8 cellular contexts compared by ENCODE assay signal in the genomic region with DNA sequence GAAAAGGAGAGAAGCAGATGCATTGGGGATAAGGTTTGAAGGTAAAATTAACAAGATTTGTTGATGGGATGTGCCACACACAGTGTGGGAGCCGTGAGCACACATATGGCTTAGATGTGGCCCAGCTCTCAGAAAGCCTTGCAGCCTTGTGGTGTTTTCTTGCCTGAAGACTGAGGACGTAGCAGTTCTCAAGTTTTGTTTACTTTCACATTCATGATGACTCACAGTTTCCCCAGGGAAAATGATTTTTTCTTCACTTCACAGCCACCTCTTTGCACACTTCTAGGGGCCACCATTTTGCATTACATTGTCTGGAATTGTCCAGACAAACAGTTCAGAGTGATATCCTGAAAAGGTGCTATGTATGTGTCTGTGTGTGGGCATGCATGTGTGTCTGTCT.
DNase-seq lines count a peak whose midpoint lies in the region; ATAC-seq and TF ChIP-seq lines count a peak whose summit lies in the region.

No MANE protein-coding gene starts in this region.

- no peak overlapping the region for H3K4me3 Mint-ChIP-seq in stimulated activated memory B cell treated with anti-CD40 and anti-IgM and Interleukin-4, amounts not matched to agents 10 μg/mL and 1 μg/mL and 100 μg/mL, for 72 hours
- H3K4me3 Mint-ChIP-seq in activated CD8-positive, alpha-beta T cell treated with anti-CD3 and anti-CD28 coated beads, Interleukin-2, amount 10 ng/mL, durations not matched to agents 7 days and 5 days = no peak overlapping the region

- CTCF ChIA-PET in activated CD8-positive, alpha-beta T cell treated with anti-CD3 and anti-CD28 coated beads, Interleukin-2, amount 10 ng/mL, durations not matched to agents 7 days and 5 days (lab: Charles Lee) = no interaction called here

- no peak for TF ChIP-seq CTCF in astrocyte of the spinal cord (IDR thresholded peaks at IDR 0.05; ENCODE audit: low read depth, low read length)
- no peak for TF ChIP-seq CTCF in upper lobe of left lung (IDR thresholded peaks at IDR 0.05)

- in situ Hi-C loops in astrocyte of the spinal cord (cut with HindIII; ENCODE audit: low sequenced_read_pairs) = no loop called here

- ATAC-seq in GM19438 (IDR thresholded peaks at IDR 0.05; ENCODE audit: low read depth, unreplicated experiment) (peak; percentile 97), HG03442 (IDR thresholded peaks at IDR 0.05; ENCODE audit: unreplicated experiment) (peak; percentile 98), upper lobe of left lung (ENCODE audit: low FRiP score in 2 of 2) (no peak)
- ATAC-seq in stimulated activated memory B cell treated with anti-CD40 and anti-IgM and Interleukin-4, amounts not matched to agents 10 μg/mL and 1 μg/mL and 100 μg/mL, for 72 hours = peak; percentile 85
- ATAC-seq in activated CD8-positive, alpha-beta T cell treated with anti-CD3 and anti-CD28 coated beads, Interleukin-2, amount 10 ng/mL, durations not matched to agents 7 days and 5 days = no peak

- H3K27ac ChIP-seq in upper lobe of left lung = no peak overlapping the region

- peaks cover 9% of the 10 kb centered on the region for H3K4me1 Mint-ChIP-seq in stimulated activated memory B cell treated with anti-CD40 and anti-IgM and Interleukin-4, amounts not matched to agents 10 μg/mL and 1 μg/mL and 100 μg/mL, for 72 hours
- no peaks in the 10 kb centered on the region for H3K4me1 Mint-ChIP-seq in activated CD8-positive, alpha-beta T cell treated with anti-CD3 and anti-CD28 coated beads, Interleukin-2, amount 10 ng/mL, durations not matched to agents 7 days and 5 days (ENCODE audit: low read depth)

- no peak overlapping the region for H3K27ac Mint-ChIP-seq in stimulated activated memory B cell treated with anti-CD40 and anti-IgM and Interleukin-4, amounts not matched to agents 10 μg/mL and 1 μg/mL and 100 μg/mL, for 72 hours
- H3K27ac Mint-ChIP-seq in activated CD8-positive, alpha-beta T cell treated with anti-CD3 and anti-CD28 coated beads, Interleukin-2, amount 10 ng/mL, durations not matched to agents 7 days and 5 days = no peak overlapping the region

- no peaks in the 10 kb centered on the region for H3K27me3 Mint-ChIP-seq in stimulated activated memory B cell treated with anti-CD40 and anti-IgM and Interleukin-4, amounts not matched to agents 10 μg/mL and 1 μg/mL and 100 μg/mL, for 72 hours
- no peaks in the 10 kb centered on the region for H3K27me3 Mint-ChIP-seq in activated CD8-positive, alpha-beta T cell treated with anti-CD3 and anti-CD28 coated beads, Interleukin-2, amount 10 ng/mL, durations not matched to agents 7 days and 5 days (ENCODE audit: low read depth)

- DNase-seq in AG08395 (ENCODE audit: low spot score) (peak; percentile 69), astrocyte of the spinal cord (ENCODE audit: low read depth, low spot score) (peak; percentile 91), upper lobe of left lung (no peak), SKM-1 treated with dmso at 0.1 percent for 144 hours (lab: John Stamatoyannopoulos, UW; ENCODE audit: unreplicated experiment) (no peak)
- DNase-seq in activated CD8-positive, alpha-beta T cell treated with anti-CD3 and anti-CD28 coated beads, Interleukin-2, amount 10 ng/mL, durations not matched to agents 7 days and 5 days = no peak

- H3K9me3 ChIP-seq in upper lobe of left lung = no peaks in the 10 kb centered on the region

- H3K36me3 ChIP-seq in upper lobe of left lung = no peaks in the 10 kb centered on the region

- POLR2A ChIA-PET in activated CD8-positive, alpha-beta T cell treated with anti-CD3 and anti-CD28 coated beads, Interleukin-2, amount 10 ng/mL, durations not matched to agents 7 days and 5 days (lab: Charles Lee) = no interaction called here

- H3K27me3 ChIP-seq in upper lobe of left lung = no peaks in the 10 kb centered on the region

- H3K4me3 ChIP-seq in astrocyte of the spinal cord (ENCODE audit: low read depth, low read length) = no peak overlapping the region
- no peak overlapping the region for H3K4me3 ChIP-seq in upper lobe of left lung

- H3K4me1 ChIP-seq in upper lobe of left lung = peaks cover 0 to 13% (median 6%) of the 10 kb centered on the region in 4 donors

- TF ChIP-seq POLR2A in upper lobe of left lung (IDR thresholded peaks at IDR 0.05) = no peak

- no peaks in the 10 kb centered on the region for H3K9me3 Mint-ChIP-seq in stimulated activated memory B cell treated with anti-CD40 and anti-IgM and Interleukin-4, amounts not matched to agents 10 μg/mL and 1 μg/mL and 100 μg/mL, for 72 hours
- peaks cover 7% of the 10 kb centered on the region for H3K9me3 Mint-ChIP-seq in activated CD8-positive, alpha-beta T cell treated with anti-CD3 and anti-CD28 coated beads, Interleukin-2, amount 10 ng/mL, durations not matched to agents 7 days and 5 days (ENCODE audit: insufficient read depth)

- TF ChIP-seq EP300 in upper lobe of left lung (IDR thresholded peaks at IDR 0.05) = peak in 1 of 4 donors; percentile 15

- 31 to 38% methylated on average over 2 of the region's 2 CpGs for WGBS in upper lobe of left lung, 2 donors

- no peaks in the 10 kb centered on the region for H3K36me3 Mint-ChIP-seq in stimulated activated memory B cell treated with anti-CD40 and anti-IgM and Interleukin-4, amounts not matched to agents 10 μg/mL and 1 μg/mL and 100 μg/mL, for 72 hours
- no peaks in the 10 kb centered on the region for H3K36me3 Mint-ChIP-seq in activated CD8-positive, alpha-beta T cell treated with anti-CD3 and anti-CD28 coated beads, Interleukin-2, amount 10 ng/mL, durations not matched to agents 7 days and 5 days (ENCODE audit: low read depth)

Comparison
In these comparisons a context has a peak if more than half of its experiments do, and no peak if none do; other contexts are left out.
1. DNase-seq: peak in AG08395 (single experiment) and astrocyte of the spinal cord (single experiment); none in upper lobe of left lung (0 of 2), activated CD8-positive, alpha-beta T cell treated with anti-CD3 and anti-CD28 coated beads, Interleukin-2, amount 10 ng/mL, durations not matched to agents 7 days and 5 days (single experiment) and SKM-1 treated with dmso at 0.1 percent for 144 hours (single experiment).
2. ATAC-seq: peak in GM19438 (single experiment), HG03442 (single experiment) and stimulated activated memory B cell treated with anti-CD40 and anti-IgM and Interleukin-4, amounts not matched to agents 10 μg/mL and 1 μg/mL and 100 μg/mL, for 72 hours (single experiment); none in upper lobe of left lung (0 of 2) and activated CD8-positive, alpha-beta T cell treated with anti-CD3 and anti-CD28 coated beads, Interleukin-2, amount 10 ng/mL, durations not matched to agents 7 days and 5 days (single experiment).